In the genomic region with DNA sequence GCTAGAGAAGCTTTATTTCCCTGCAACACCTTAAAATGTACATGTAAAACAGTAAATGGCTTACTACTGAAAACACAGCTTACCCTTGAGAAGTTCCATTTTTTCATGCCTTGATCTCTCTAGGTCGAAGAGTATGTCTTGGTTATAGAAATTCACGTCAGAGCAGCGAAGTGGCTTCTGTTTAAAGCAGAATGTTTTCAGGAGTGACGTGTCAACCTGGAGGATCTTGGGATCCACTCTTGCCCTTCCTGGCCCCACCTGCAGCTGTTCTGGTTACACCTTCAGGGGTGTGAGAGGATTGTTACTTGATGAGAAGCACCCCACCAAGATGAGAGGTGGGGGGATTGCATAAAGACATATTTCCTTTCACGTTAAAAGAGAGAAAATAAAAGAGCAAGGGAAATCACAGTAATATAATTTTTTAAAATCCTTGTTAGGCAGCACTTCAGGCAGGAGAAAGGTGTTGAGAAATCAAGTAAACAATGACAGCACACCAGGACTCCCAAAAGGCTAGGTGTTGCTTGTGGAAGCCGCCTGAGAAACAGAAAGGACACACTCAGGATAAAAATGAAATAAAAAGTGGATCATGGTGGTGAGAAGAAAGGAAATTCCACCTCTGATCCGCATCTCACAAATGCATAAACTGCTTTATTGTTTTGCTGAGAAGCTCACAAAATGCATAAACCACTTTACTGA, we compare ENCODE assay signal across 20 cellular contexts.
DNase-seq lines count a peak whose midpoint lies in the region; ATAC-seq and TF ChIP-seq lines count a peak whose summit lies in the region.
"Had no signal": no experiment of that assay in that cellular context is flagged by ENCODE, and none has a peak within 500 bp of the region (broad histone marks: within the 10 kb centered on the region; RNA-seq: fewer than 3 reads in every experiment).

No MANE protein-coding gene starts in this region.

- TF ChIP-seq CTCF in left lung (IDR thresholded peaks at IDR 0.05): no peak
- no peak for TF ChIP-seq CTCF in nephron (IDR thresholded peaks at IDR 0.05; ENCODE audit: unreplicated experiment in 3 of 3)
- TF ChIP-seq CTCF in CD14-positive monocyte (IDR thresholded peaks at IDR 0.05): no peak

- H3K4me3 ChIP-seq in left lung: no peak overlapping the region
- H3K4me3 ChIP-seq: A549, GM12878, GM23338 had no signal

- H3K9me3 Mint-ChIP-seq in nephron: peaks cover 2% of the 10 kb centered on the region
- no peaks in the 10 kb centered on the region for H3K9me3 Mint-ChIP-seq in naive thymus-derived CD8-positive, alpha-beta T cell
- peaks cover 0 to 2% (median 0%) of the 10 kb centered on the region in 7 donors for H3K9me3 Mint-ChIP-seq in CD14-positive monocyte
- H3K9me3 Mint-ChIP-seq: CD8-positive, alpha-beta T cell; GM23338 had no signal

- DNase-seq in cardiac septum (ENCODE audit: low spot score): peak; percentile 10
- no peak for DNase-seq in left ventricle myocardium superior
- DNase-seq in left lung: no peak
- DNase-seq in G401 (ENCODE audit: low spot score): no peak
- no peak for DNase-seq in naive thymus-derived CD8-positive, alpha-beta T cell
- no peak for DNase-seq in NCI-H345 treated with DMSO at 0.1 percent for 48 hours (lab: John Stamatoyannopoulos, UW; ENCODE audit: unreplicated experiment)
- DNase-seq in CD14-positive monocyte (ENCODE audit: low spot score): no peak
- DNase-seq: AML-193; Calu3; CD8-positive, alpha-beta T cell; DMS79 treated with DMSO at 0.1 percent for 48 hours; HCEC 1CT; IMR-90 had no signal

- no peaks in the 10 kb centered on the region for H3K36me3 ChIP-seq in left lung

- H3K4me1 Mint-ChIP-seq in nephron: peaks cover 34% of the 10 kb centered on the region
- peaks cover 0 to 1% (median 0%) of the 10 kb centered on the region in 4 donors for H3K4me1 Mint-ChIP-seq in naive thymus-derived CD8-positive, alpha-beta T cell
- H3K4me1 Mint-ChIP-seq in CD14-positive monocyte: no peaks in the 10 kb centered on the region

- H3K4me3 Mint-ChIP-seq in nephron (no peak overlapping the region), CD14-positive monocyte (no peak overlapping the region)
- no peak overlapping the region for H3K4me3 Mint-ChIP-seq in naive thymus-derived CD8-positive, alpha-beta T cell
- H3K4me3 Mint-ChIP-seq: CD8-positive, alpha-beta T cell; GM23338 had no signal

- POLR2A ChIA-PET in naive thymus-derived CD8-positive, alpha-beta T cell (lab: Charles Lee): no interaction called here

- H3K36me3 Mint-ChIP-seq in nephron (ENCODE audit: low read depth): peaks cover 3% of the 10 kb centered on the region
- H3K36me3 Mint-ChIP-seq in naive thymus-derived CD8-positive, alpha-beta T cell: no peaks in the 10 kb centered on the region
- H3K36me3 Mint-ChIP-seq in CD14-positive monocyte: no peaks in the 10 kb centered on the region
- H3K36me3 Mint-ChIP-seq: CD8-positive, alpha-beta T cell had no signal

- intact Hi-C loops in cardiac septum (cut with DNase I) (no loop called here), left ventricle myocardium superior (cut with micrococcal nuclease) (no loop called here), left lung (cut with DNase I) (no loop called here), CD14-positive monocyte (cut with micrococcal nuclease) (no loop called here)

- H3K27ac ChIP-seq in left lung: peak overlapping the region in 1 of 2 donors; percentile 23
- H3K27ac ChIP-seq: 22Rv1, A549, C4-2B, HL-60 had no signal

- no peaks in the 10 kb centered on the region for H3K4me1 ChIP-seq in left lung
- H3K4me1 ChIP-seq: A549 had no signal

- in situ Hi-C loops in G401 (cut with HindIII; ENCODE audit: low sequenced_read_pairs): no loop called here

- H3K27ac Mint-ChIP-seq in nephron (peak overlapping the region; percentile 25 to 91 (median 77)), CD14-positive monocyte (no peak overlapping the region)
- H3K27ac Mint-ChIP-seq in naive thymus-derived CD8-positive, alpha-beta T cell: no peak overlapping the region
- H3K27ac Mint-ChIP-seq: CD8-positive, alpha-beta T cell; GM23338 had no signal

- H3K27me3 Mint-ChIP-seq in nephron (ENCODE audit: low read depth) (peaks cover 21% of the 10 kb centered on the region), CD14-positive monocyte (ENCODE audit: low read depth in 3 of 3) (peaks cover under 1 to 8% (median 7%) of the 10 kb centered on the region in 3 donors)
- H3K27me3 Mint-ChIP-seq in naive thymus-derived CD8-positive, alpha-beta T cell: peaks cover 4 to 10% (median 5%) of the 10 kb centered on the region in 5 donors

- no peaks in the 10 kb centered on the region for H3K27me3 ChIP-seq in left lung

- ATAC-seq in left ventricle myocardium superior (no peak), left lung (peak; percentile 81)
- ATAC-seq in naive thymus-derived CD8-positive, alpha-beta T cell: no peak
- ATAC-seq: A549; CD8-positive, alpha-beta T cell; GM12878; GM23338 had no signal

- H3K9me3 ChIP-seq in left lung: no peaks in the 10 kb centered on the region
- H3K9me3 ChIP-seq: A549 had no signal

Comparison
In these comparisons a context has a peak if more than half of its experiments do, and no peak if none do; other contexts are left out.
1. H3K27ac Mint-ChIP-seq: peak in nephron (3 of 3); none in naive thymus-derived CD8-positive, alpha-beta T cell (0 of 10) and CD14-positive monocyte (0 of 7).